In genomic region chr19:53520547-53521372, GRCh38 we compare ENCODE assay signal across 8 cellular contexts. TPM values are rescaled to one million over a fixed set of nuclear protein-coding genes. Genes with fewer than 3 reads are reported as not detected.
DNase-seq lines count a peak whose midpoint lies in the region; ATAC-seq and TF ChIP-seq lines count a peak whose summit lies in the region.

No MANE protein-coding gene starts in this region.

- no peak for TF ChIP-seq CTCF in upper lobe of left lung (IDR thresholded peaks at IDR 0.05)

- H3K4me3 ChIP-seq in upper lobe of left lung = peak overlapping the region; percentile 52 to 75 (median 66)

- H3K36me3 ChIP-seq in upper lobe of left lung = no peaks in the 10 kb centered on the region

- H3K27me3 ChIP-seq in upper lobe of left lung = no peaks in the 10 kb centered on the region

- intact Hi-C loops in left cardiac atrium (cut with DNase I) (loop anchor here in 1 of 2 donors (10.0 kb wide), 1 partner anchor 266 kb away; the partner anchor contains the start of genes VN1R2 and ZNF677), posterior cingulate gyrus (cut with DNase I) (loop anchor here (1.0 kb wide), 1 partner anchor 53 kb away; the partner anchor contains the start of gene ZNF813)

- peaks cover 16 to 23% (median 21%) of the 10 kb centered on the region in 4 donors for H3K4me1 ChIP-seq in upper lobe of left lung

- WGBS in upper lobe of left lung, 2 donors = 2% methylated on average over 19 to 41 of the region's 46 CpGs

- ATAC-seq in left cardiac atrium (peak; percentile 98 to 99), upper lobe of left lung (ENCODE audit: low FRiP score in 2 of 2) (peak; percentile 97 to 98)

- peaks cover 0 to 2% (median under 1%) of the 10 kb centered on the region in 4 donors for H3K9me3 ChIP-seq in upper lobe of left lung

- peak overlapping the region; percentile 76 to 88 (median 82) for H3K27ac ChIP-seq in upper lobe of left lung

- TF ChIP-seq EP300 in upper lobe of left lung (IDR thresholded peaks at IDR 0.05) = peak; percentile 84 to 95 (median 94)

- peak in 1 of 4 donors; percentile 33 for TF ChIP-seq POLR2A in upper lobe of left lung (IDR thresholded peaks at IDR 0.05)

- DNase-seq in GF-D8 (lab: John Stamatoyannopoulos, UW) (peak; percentile 75), HCEC 1CT (peak; percentile 96), MV-4-11 (lab: John Stamatoyannopoulos, UW) (peak; percentile 99), T follicular helper cell (ENCODE audit: low read depth) (peak; percentile 84), amniotic epithelial cell (ENCODE audit: low read depth) (peak; percentile 100), left cardiac atrium (peak; percentile 98), posterior cingulate gyrus (peak; percentile 92 to 99 (median 95)), upper lobe of left lung (peak; percentile 91 to 95)

RNA-seq across cellular contexts. Expression of gene ZNF331, which starts 17.2 kb away (rescaled TPM):
- total RNA-seq in left cardiac atrium (10 to 100 TPM; 10.4 to 36.1 TPM), upper lobe of left lung (10 to 100 TPM; 26.3 to 80.0 (median 47.1) TPM)

RNA-seq across cellular contexts. Expression of gene ZNF813, which starts 53.2 kb away (rescaled TPM):
- 1 to 10 TPM; 1.5 TPM for total RNA-seq in left cardiac atrium
- 1 to 10 TPM; 2.2 to 8.4 (median 3.1) TPM for total RNA-seq in upper lobe of left lung

Comparison
In these comparisons a context has a peak if more than half of its experiments do, and no peak if none do; other contexts are left out.
1. Peak in every context shown above with its lines: DNase-seq, ATAC-seq, H3K4me3 ChIP-seq and H3K27ac ChIP-seq.